Comparison of ENCODE assay signal across 27 cellular contexts in the genomic region with DNA sequence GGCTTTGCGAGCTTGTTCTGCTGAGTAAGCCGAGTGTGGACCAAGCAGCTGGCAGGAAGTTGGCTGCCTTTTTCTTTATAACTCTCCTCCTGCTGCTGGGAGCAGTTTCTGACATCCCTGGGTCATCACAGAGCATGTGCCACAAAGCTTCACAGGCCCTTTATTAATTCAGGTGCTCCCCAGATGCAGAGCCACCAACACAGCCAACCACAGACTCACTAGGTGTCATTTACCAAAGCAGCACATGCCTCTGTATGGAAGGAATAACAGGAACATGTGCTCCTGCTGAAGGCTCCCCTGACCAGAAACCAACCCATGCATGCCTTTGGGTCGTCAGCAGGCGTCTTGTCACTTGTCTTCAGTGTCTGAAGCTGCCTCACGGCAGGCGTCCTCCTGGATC.
"Had no signal": no experiment of that assay in that cellular context is flagged by ENCODE, and none has a peak within 500 bp of the region (broad histone marks: within the 10 kb centered on the region; RNA-seq: fewer than 3 reads in every experiment).

No MANE protein-coding gene starts in this region.

- H3K4me3 ChIP-seq: adrenal gland, SJSA1 had no signal

- H3K36me3 ChIP-seq: adrenal gland, SJSA1 had no signal

- H3K27ac ChIP-seq: adrenal gland, RWPE1, SJSA1 had no signal

- ATAC-seq: activated CD8-positive, alpha-beta T cell treated with anti-CD3 and anti-CD28 coated beads, Interleukin-2, amount 10 ng/mL, durations not matched to agents 7 days and 5 days; Panc1; SK-N-SH treated with all-trans-retinoic acid at 6 μM for 48 hours; WTC11 had no signal

- DNase-seq: activated CD4-positive, alpha-beta T cell treated with anti-CD3 and anti-CD28 coated beads for 48 hours; activated CD4-positive, alpha-beta T cell treated with anti-CD3 and anti-CD28 coated beads, Interleukin-2, amount 50 U/mL, for 4 hours; activated CD4-positive, CD25-positive, alpha-beta regulatory T cell treated with anti-CD3 and anti-CD28 coated beads, Interleukin-2, amount 50 U/mL, for 72 hours; activated CD8-positive, alpha-beta T cell treated with anti-CD3 and anti-CD28 coated beads, Interleukin-2, amount 10 ng/mL, durations not matched to agents 7 days and 5 days; activated naive CD4-positive, alpha-beta T cell treated with anti-CD3 and anti-CD28 coated beads, Interleukin-2, amount 50 U/mL, for 16 hours; activated naive CD8-positive, alpha-beta T cell treated with anti-CD3 and anti-CD28 coated beads, Interleukin-2, amount 10 ng/mL, durations not matched to agents 7 days and 5 days; activated T-cell treated with anti-CD3 and anti-CD28 coated beads, Interleukin-2, amount 50 U/mL, for 72 hours; anterior cingulate cortex; cerebellar nuclear complex; Kasumi-1; KBM-7; NCI-H1048; NCI-H146; NCI-H187 treated with DMSO at 0.1 percent for 48 hours; NCI-H2081 treated with DMSO at 0.1 percent for 48 hours; NCI-H2171; NCI-H2227 treated with DMSO at 0.1 percent for 48 hours; NCI-H526; NCI-H82; OCI-M1; SHP77 had no signal

- H3K27me3 ChIP-seq: adrenal gland, SJSA1 had no signal

- H3K4me1 ChIP-seq: adrenal gland, SJSA1 had no signal

- H3K9me3 ChIP-seq: adrenal gland, SJSA1 had no signal
